16 cellular contexts compared by ENCODE assay signal in genomic region chr18:49521251-49521650, GRCh38. TPM values are rescaled to one million over a fixed set of nuclear protein-coding genes. Genes with fewer than 3 reads are reported as not detected.
DNase-seq lines count a peak whose midpoint lies in the region; ATAC-seq and TF ChIP-seq lines count a peak whose summit lies in the region.
"Had no signal": no experiment of that assay in that cellular context is flagged by ENCODE, and none has a peak within 500 bp of the region (broad histone marks: within the 10 kb centered on the region; RNA-seq: fewer than 3 reads in every experiment).

No MANE protein-coding gene starts in this region.

- POLR2A ChIA-PET in HEK293 (lab: Yijun Ruan, JAX), result no interaction called here

- H3K36me3 ChIP-seq in HEK293 (ENCODE audit: control insufficient read depth in 2 of 2, insufficient read depth in 1 of 2, low read length in 2 of 2), result no peaks in the 10 kb centered on the region
- H3K36me3 ChIP-seq: ovary had no signal

- CTCF ChIA-PET in HEK293 (lab: Yijun Ruan, JAX), result interaction anchor here (1.8 kb wide), 1 partner anchor 10 kb away, joined by 5 read pairs; no protein-coding TSS in a partner anchor

- H3K4me3 ChIP-seq in HEK293 (ENCODE audit: low read depth, low read length), result no peak overlapping the region
- H3K4me3 ChIP-seq: ovary had no signal

- peaks cover 12% of the 10 kb centered on the region for H3K4me1 ChIP-seq in HEK293 (ENCODE audit: control insufficient read depth, insufficient read depth, low read length)

- no peaks in the 10 kb centered on the region for H3K36me3 Mint-ChIP-seq in glutamatergic neuron (ENCODE audit: unreplicated experiment)
- H3K36me3 Mint-ChIP-seq: CD4-positive, CD25-positive, alpha-beta regulatory T cell; IgD-negative memory B cell had no signal

- H3K9me3 Mint-ChIP-seq in glutamatergic neuron (ENCODE audit: unreplicated experiment), result no peaks in the 10 kb centered on the region
- H3K9me3 Mint-ChIP-seq: CD4-positive, CD25-positive, alpha-beta regulatory T cell; dendritic cell treated with granulocyte-macrophage colony-stimulating factor and Interleukin-4, amounts not matched to agents 40 ng/mL and 50 ng/mL, for 4 days; IgD-negative memory B cell had no signal

- TF ChIP-seq CTCF in HEK293 (tag by site-specific recombination; IDR thresholded peaks at IDR 0.05) (no peak), glutamatergic neuron (IDR thresholded peaks at IDR 0.05; ENCODE audit: partially characterized antibody, unreplicated experiment) (no peak), omental fat pad (IDR thresholded peaks at IDR 0.05) (no peak)

- ATAC-seq in omental fat pad (ENCODE audit: low FRiP score), result no peak
- no peak for ATAC-seq in GM18858 (IDR thresholded peaks at IDR 0.05; ENCODE audit: unreplicated experiment)

- DNase-seq in DMS53 (lab: John Stamatoyannopoulos, UW), result peak; percentile 60
- peak; percentile 32 for DNase-seq in NCI-H345 treated with DMSO at 0.1 percent for 48 hours (lab: John Stamatoyannopoulos, UW; ENCODE audit: unreplicated experiment)
- DNase-seq in glutamatergic neuron, result peak; percentile 29
- no peak for DNase-seq in omental fat pad (ENCODE audit: low spot score)
- DNase-seq in hippocampal formation (lab: John Stamatoyannopoulos, UW), result no peak
- DNase-seq in GOT3 (lab: John Stamatoyannopoulos, UW), result no peak
- DNase-seq: activated CD4-positive, alpha-beta T cell treated with anti-CD3 and anti-CD28 coated beads, Interleukin-2, amount 50 U/mL, for 1 hour; anterior cingulate cortex; CD4-positive, CD25-positive, alpha-beta regulatory T cell; NCI-H2081 treated with DMSO at 0.1 percent for 48 hours; ovary; T-helper 9 cell had no signal

- no peaks in the 10 kb centered on the region for H3K9me3 ChIP-seq in HEK293 (ENCODE audit: control insufficient read depth, insufficient read depth, low read depth, low read length)
- H3K9me3 ChIP-seq: ovary had no signal

- peak overlapping the region; percentile 85 for H3K27ac Mint-ChIP-seq in glutamatergic neuron (ENCODE audit: unreplicated experiment)
- H3K27ac Mint-ChIP-seq: CD4-positive, CD25-positive, alpha-beta regulatory T cell; dendritic cell treated with granulocyte-macrophage colony-stimulating factor and Interleukin-4, amounts not matched to agents 40 ng/mL and 50 ng/mL, for 4 days; IgD-negative memory B cell had no signal

- 0 out of 2 replicates have a peak overlapping the region, but pooled peaks have one; percentile 28 for H3K27ac ChIP-seq in HEK293 (ENCODE audit: extremely low read depth, low read depth, low read length)
- H3K27ac ChIP-seq: ovary had no signal

- no peak overlapping the region for H3K4me3 Mint-ChIP-seq in glutamatergic neuron (ENCODE audit: unreplicated experiment)
- H3K4me3 Mint-ChIP-seq: CD4-positive, CD25-positive, alpha-beta regulatory T cell; dendritic cell treated with granulocyte-macrophage colony-stimulating factor and Interleukin-4, amounts not matched to agents 40 ng/mL and 50 ng/mL, for 4 days; IgD-negative memory B cell had no signal

- H3K4me1 Mint-ChIP-seq in glutamatergic neuron (ENCODE audit: low read depth, unreplicated experiment), result peaks cover 11% of the 10 kb centered on the region
- H3K4me1 Mint-ChIP-seq: IgD-negative memory B cell had no signal

- H3K27me3 Mint-ChIP-seq in glutamatergic neuron (ENCODE audit: unreplicated experiment), result no peaks in the 10 kb centered on the region
- H3K27me3 Mint-ChIP-seq: dendritic cell treated with granulocyte-macrophage colony-stimulating factor and Interleukin-4, amounts not matched to agents 40 ng/mL and 50 ng/mL, for 4 days had no signal

TF ChIP-seq in HEK293, 187 proteins besides CTCF, POLR2A, EP300 and RAD21:
- TF ChIP-seq OVOL3 (tag by site-specific recombination; IDR thresholded peaks at IDR 0.05), result no peak
- no peak for TF ChIP-seq ZNF658 (tag by site-specific recombination; IDR thresholded peaks at IDR 0.05)
- no peak for TF ChIP-seq ZNF335 (tag by site-specific recombination; conservative IDR thresholded peaks at IDR 0.05)
- peak; percentile 46; the same call in 1 of the 2 replicates for TF ChIP-seq PRDM1 (tag by site-specific recombination; IDR thresholded peaks at IDR 0.05)
- TF ChIP-seq ZNF560 (tag by site-specific recombination; IDR thresholded peaks at IDR 0.05; ENCODE audit: borderline replicate concordance), result no peak
- TF ChIP-seq ZNF366 (tag by site-specific recombination; conservative IDR thresholded peaks at IDR 0.05), result no peak
- TF ChIP-seq, protein P1, sequence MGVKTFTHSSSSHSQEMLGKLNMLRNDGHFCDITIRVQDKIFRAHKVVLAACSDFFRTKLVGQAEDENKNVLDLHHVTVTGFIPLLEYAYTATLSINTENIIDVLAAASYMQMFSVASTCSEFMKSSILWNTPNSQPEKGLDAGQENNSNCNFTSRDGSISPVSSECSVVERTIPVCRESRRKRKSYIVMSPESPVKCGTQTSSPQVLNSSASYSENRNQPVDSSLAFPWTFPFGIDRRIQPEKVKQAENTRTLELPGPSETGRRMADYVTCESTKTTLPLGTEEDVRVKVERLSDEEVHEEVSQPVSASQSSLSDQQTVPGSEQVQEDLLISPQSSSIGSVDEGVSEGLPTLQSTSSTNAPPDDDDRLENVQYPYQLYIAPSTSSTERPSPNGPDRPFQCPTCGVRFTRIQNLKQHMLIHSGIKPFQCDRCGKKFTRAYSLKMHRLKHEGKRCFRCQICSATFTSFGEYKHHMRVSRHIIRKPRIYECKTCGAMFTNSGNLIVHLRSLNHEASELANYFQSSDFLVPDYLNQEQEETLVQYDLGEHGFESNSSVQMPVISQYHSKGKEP (tag by site-specific recombination; IDR thresholded peaks at IDR 0.05), result peak; percentile 3; the same call in 1 of the 2 replicates
- no peak for TF ChIP-seq ZNF701 (tag by site-specific recombination; IDR thresholded peaks at IDR 0.05)
- TF ChIP-seq SP2 (tag by site-specific recombination; IDR thresholded peaks at IDR 0.05), result no peak

RNA-seq across cellular contexts. Expression of gene RPL17, which starts 29.0 kb away (rescaled TPM):
- total RNA-seq in glutamatergic neuron (ENCODE audit: unreplicated experiment), result 990 TPM
- 1,000 to 10,000 TPM; 1,522 to 1,939 (median 1,772) TPM for total RNA-seq in omental fat pad

RNA-seq across cellular contexts. Expression of gene C18orf32, which starts 34.2 kb away (rescaled TPM):
- total RNA-seq in glutamatergic neuron (ENCODE audit: unreplicated experiment) (122 TPM), omental fat pad (10 to 100 TPM; 21.8 to 31.2 (median 25.7) TPM)

RNA-seq across cellular contexts. Expression of gene LIPG, which starts 40.6 kb away (rescaled TPM):
- total RNA-seq in glutamatergic neuron (ENCODE audit: unreplicated experiment), result 10.2 TPM
- 10 to 100 TPM in 1 of 4 donors, 1 to 10 TPM in 2, under 1 TPM in 1; 0.94 to 53.2 (median 1.2) TPM for total RNA-seq in omental fat pad
- total RNA-seq: CD4-positive, CD25-positive, alpha-beta regulatory T cell had no signal

Comparison
In these comparisons a context has a peak if more than half of its experiments do, and no peak if none do; other contexts are left out.
1. DNase-seq: peak in DMS53 (single experiment), NCI-H345 treated with DMSO at 0.1 percent for 48 hours (single experiment) and glutamatergic neuron (single experiment); none in omental fat pad (single experiment), hippocampal formation (0 of 2) and GOT3 (single experiment).